ENCODE assay signal across 2 cellular contexts in genomic region chr5:114898602-114899001, GRCh38.
A peak's percentile ranks its signal among the peaks of the same experiment; 100 is the strongest.
TF ChIP-seq lines count a peak whose summit lies in the region.

No MANE protein-coding gene starts in this region.

TF ChIP-seq in HepG2, 621 proteins besides CTCF, POLR2A, EP300 and RAD21 (continued from another document):
- no peak for TF ChIP-seq ERF (CRISPR knock-in tag; IDR thresholded peaks at IDR 0.05)
- no peak for TF ChIP-seq NFYC (CRISPR knock-in tag; IDR thresholded peaks at IDR 0.05)
- peak; percentile 26; the same call in 1 of the 2 replicates for TF ChIP-seq STAG1 (CRISPR knock-in tag; IDR thresholded peaks at IDR 0.05)

TF ChIP-seq in WTC11, 78 proteins besides CTCF, POLR2A, EP300 and RAD21 (continued from another document):
- TF ChIP-seq, protein P1, sequence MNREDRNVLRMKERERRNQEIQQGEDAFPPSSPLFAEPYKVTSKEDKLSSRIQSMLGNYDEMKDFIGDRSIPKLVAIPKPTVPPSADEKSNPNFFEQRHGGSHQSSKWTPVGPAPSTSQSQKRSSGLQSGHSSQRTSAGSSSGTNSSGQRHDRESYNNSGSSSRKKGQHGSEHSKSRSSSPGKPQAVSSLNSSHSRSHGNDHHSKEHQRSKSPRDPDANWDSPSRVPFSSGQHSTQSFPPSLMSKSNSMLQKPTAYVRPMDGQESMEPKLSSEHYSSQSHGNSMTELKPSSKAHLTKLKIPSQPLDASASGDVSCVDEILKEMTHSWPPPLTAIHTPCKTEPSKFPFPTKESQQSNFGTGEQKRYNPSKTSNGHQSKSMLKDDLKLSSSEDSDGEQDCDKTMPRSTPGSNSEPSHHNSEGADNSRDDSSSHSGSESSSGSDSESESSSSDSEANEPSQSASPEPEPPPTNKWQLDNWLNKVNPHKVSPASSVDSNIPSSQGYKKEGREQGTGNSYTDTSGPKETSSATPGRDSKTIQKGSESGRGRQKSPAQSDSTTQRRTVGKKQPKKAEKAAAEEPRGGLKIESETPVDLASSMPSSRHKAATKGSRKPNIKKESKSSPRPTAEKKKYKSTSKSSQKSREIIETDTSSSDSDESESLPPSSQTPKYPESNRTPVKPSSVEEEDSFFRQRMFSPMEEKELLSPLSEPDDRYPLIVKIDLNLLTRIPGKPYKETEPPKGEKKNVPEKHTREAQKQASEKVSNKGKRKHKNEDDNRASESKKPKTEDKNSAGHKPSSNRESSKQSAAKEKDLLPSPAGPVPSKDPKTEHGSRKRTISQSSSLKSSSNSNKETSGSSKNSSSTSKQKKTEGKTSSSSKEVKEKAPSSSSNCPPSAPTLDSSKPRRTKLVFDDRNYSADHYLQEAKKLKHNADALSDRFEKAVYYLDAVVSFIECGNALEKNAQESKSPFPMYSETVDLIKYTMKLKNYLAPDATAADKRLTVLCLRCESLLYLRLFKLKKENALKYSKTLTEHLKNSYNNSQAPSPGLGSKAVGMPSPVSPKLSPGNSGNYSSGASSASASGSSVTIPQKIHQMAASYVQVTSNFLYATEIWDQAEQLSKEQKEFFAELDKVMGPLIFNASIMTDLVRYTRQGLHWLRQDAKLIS (CRISPR knock-in tag; IDR thresholded peaks at IDR 0.05; ENCODE audit: borderline replicate concordance) = no peak
- TF ChIP-seq ATF1 (CRISPR knock-in tag; IDR thresholded peaks at IDR 0.05) = no peak
- no peak for TF ChIP-seq ZNF281 (CRISPR knock-in tag; IDR thresholded peaks at IDR 0.05)
- TF ChIP-seq GRHL2 (CRISPR knock-in tag; IDR thresholded peaks at IDR 0.05; ENCODE audit: insufficient replicate concordance, severe bottlenecking) = no peak
- TF ChIP-seq FOXJ3 (CRISPR knock-in tag; IDR thresholded peaks at IDR 0.05; ENCODE audit: borderline replicate concordance) = no peak
- TF ChIP-seq ZNF425 (CRISPR knock-in tag; conservative IDR thresholded peaks at IDR 0.05) = no peak
- TF ChIP-seq ERG (CRISPR knock-in tag; IDR thresholded peaks at IDR 0.05) = no peak
- TF ChIP-seq ZNF671 (CRISPR knock-in tag; IDR thresholded peaks at IDR 0.05) = no peak
- TF ChIP-seq NFE2L1 (CRISPR knock-in tag; IDR thresholded peaks at IDR 0.05) = no peak
